In genomic region chr20:18794428-18794787, GRCh38 we compare ENCODE assay signal across 8 cellular contexts. TPM values are rescaled to one million over a fixed set of nuclear protein-coding genes. Genes with fewer than 3 reads are reported as not detected.
DNase-seq lines count a peak whose midpoint lies in the region; ATAC-seq, FAIRE-seq and TF ChIP-seq lines count a peak whose summit lies in the region.

No MANE protein-coding gene starts in this region.

- H3K27ac ChIP-seq in heart left ventricle: peak overlapping the region in 11 of 12 donors; percentile 74 to 96 (median 91)
- peak overlapping the region; percentile 73 for H3K27ac ChIP-seq in brain microvascular endothelial cell
- peak overlapping the region; percentile 33 for H3K27ac ChIP-seq in mesodermal cell (ENCODE audit: low read depth, low read length, severe bottlenecking)
- peak overlapping the region; percentile 87 for H3K27ac ChIP-seq in vagina

- FAIRE-seq in GM12891 (lab: Jason Lieb, UNC): no peak

- H3K27me3 ChIP-seq in heart left ventricle (peaks cover 0 to 4% (median 0%) of the 10 kb centered on the region in 9 donors), brain microvascular endothelial cell (replicated peaks) (no peaks in the 10 kb centered on the region), vagina (no peaks in the 10 kb centered on the region)

- peaks cover 0 to 14% (median 1%) of the 10 kb centered on the region in 12 donors for H3K9me3 ChIP-seq in heart left ventricle
- H3K9me3 ChIP-seq in mesodermal cell (ENCODE audit: control insufficient read depth, low read length): no peaks in the 10 kb centered on the region
- H3K9me3 ChIP-seq in vagina: no peaks in the 10 kb centered on the region

- no peak for TF ChIP-seq CTCF in heart left ventricle (IDR thresholded peaks at IDR 0.05)
- TF ChIP-seq CTCF in brain microvascular endothelial cell (IDR thresholded peaks at IDR 0.05; ENCODE audit: low read depth, low read length, missing control alignments): no peak
- no peak for TF ChIP-seq CTCF in vagina (IDR thresholded peaks at IDR 0.05)
- no peak for TF ChIP-seq CTCF in GM13977 (IDR thresholded peaks at IDR 0.05; ENCODE audit: extremely low read depth, insufficient read depth, missing control alignments)

- no peak for TF ChIP-seq POLR2A in heart left ventricle (IDR thresholded peaks at IDR 0.05)
- no peak for TF ChIP-seq POLR2A in vagina (IDR thresholded peaks at IDR 0.05)
- no peak for TF ChIP-seq POLR2A in GM12891 (IDR thresholded peaks at IDR 0.05; ENCODE audit: low read depth, low read length)

- intact Hi-C loops in heart left ventricle (cut with DNase I): loop anchor here in 6 of 10 donors (2.0 to 10.0 kb wide), 6 partner anchors 48 to 510 kb away; partner anchors contain the start of genes SMIM26 (in 2 of the 6), DTD1 (in 1 of the 6), RBBP9 (in 1 of the 6) and ZNF133 (in 1 of the 6)
- intact Hi-C loops in Right ventricle myocardium inferior (cut with DNase I): loop anchor here (10.0 kb wide), 2 partner anchors 160 to 210 kb away; partner anchors contain the start of gene DTD1
- intact Hi-C loops in vagina (cut with DNase I): no loop called here

- H3K4me3 ChIP-seq in heart left ventricle (peak overlapping the region; percentile 64 to 93 (median 84)), brain microvascular endothelial cell (ENCODE audit: low read depth, low read length) (peak overlapping the region; percentile 77), mesodermal cell (ENCODE audit: extremely low read depth, insufficient read depth, low read length, poor library complexity, severe bottlenecking) (peak overlapping the region; percentile 61), vagina (peak overlapping the region; percentile 55 to 68)

- peaks cover 0 to 13% (median 5%) of the 10 kb centered on the region in 12 donors for H3K4me1 ChIP-seq in heart left ventricle
- H3K4me1 ChIP-seq in mesodermal cell (ENCODE audit: control insufficient read depth, insufficient read depth, low read length, poor library complexity, severe bottlenecking): no peaks in the 10 kb centered on the region
- H3K4me1 ChIP-seq in vagina: peaks cover 6% of the 10 kb centered on the region

- 46 to 69% (median 55%) methylated on average over 3 of the region's 3 CpGs for WGBS in heart left ventricle, 4 donors
- 93 to 96% methylated on average over 2 to 3 of the region's 3 CpGs for WGBS in mesodermal cell (ENCODE audit: insufficient coverage in 2 of 2), 2 experiments

- H3K36me3 ChIP-seq in heart left ventricle (no peaks in the 10 kb centered on the region), brain microvascular endothelial cell (replicated peaks) (no peaks in the 10 kb centered on the region), mesodermal cell (ENCODE audit: control insufficient read depth, insufficient read depth, low read length) (no peaks in the 10 kb centered on the region), vagina (no peaks in the 10 kb centered on the region)

- ATAC-seq in heart left ventricle (no peak), Right ventricle myocardium inferior (no peak), GM21723 (IDR thresholded peaks at IDR 0.05; ENCODE audit: unreplicated experiment) (no peak)

- in situ Hi-C loops in brain microvascular endothelial cell (cut with HindIII; ENCODE audit: low pct_ligation_motif_present, low sequenced_read_pairs) (loop anchor here (25.0 kb wide), 1 partner anchor 157 kb away; no protein-coding TSS in a partner anchor), GM13977 (cut with MboI; ENCODE audit: low pct_unique_long_range_greater_than_20kb, low sequenced_read_pairs, unreplicated experiment) (no loop called here)

- DNase-seq in heart left ventricle (no peak), Right ventricle myocardium inferior (ENCODE audit: missing footprints) (no peak), brain microvascular endothelial cell (no peak), vagina (ENCODE audit: extremely low spot score in 2 of 2) (no peak), GM13977 (ENCODE audit: low spot score) (no peak), GM12891 (ENCODE audit: insufficient read length, low spot score) (no peak)

TF ChIP-seq in GM12891, 5 proteins besides CTCF, POLR2A, EP300 and RAD21:
- no peak for TF ChIP-seq SPI1 (IDR thresholded peaks at IDR 0.05; ENCODE audit: low read depth, low read length)
- TF ChIP-seq POLR2AphosphoS5 (IDR thresholded peaks at IDR 0.05; ENCODE audit: low read depth, low read length): no peak
- no peak for TF ChIP-seq TAF1 (IDR thresholded peaks at IDR 0.05; ENCODE audit: low read depth, low read length)
- TF ChIP-seq POU2F2 (IDR thresholded peaks at IDR 0.05; ENCODE audit: low read depth, low read length): no peak
- no peak for TF ChIP-seq PAX5 (IDR thresholded peaks at IDR 0.05; ENCODE audit: insufficient read depth, low read length, severe bottlenecking)

RNA-seq across cellular contexts. Expression of gene SCP2D1, which starts 19.2 kb away (rescaled TPM):
- not detected for total RNA-seq in heart left ventricle
- not detected for polyA plus RNA-seq in heart left ventricle
- not detected for total RNA-seq in Right ventricle myocardium inferior
- polyA plus RNA-seq in mesodermal cell (2013, experiment 1 of 2): not detected
- not detected for polyA plus RNA-seq in mesodermal cell (2013, experiment 2 of 2)
- total RNA-seq in vagina: not detected
- not detected for polyA plus RNA-seq in GM12891 (2012; ENCODE audit: low read depth, missing spikeins)

Comparison
In these comparisons a context has a peak if more than half of its experiments do, and no peak if none do; other contexts are left out.
1. H3K27ac ChIP-seq: peak in every context shown above with its lines; median percentile 91 in heart left ventricle; 87 in vagina; 73 in brain microvascular endothelial cell; 33 in mesodermal cell.